Comparison of ENCODE assay signal across 8 cellular contexts in genomic region chr15:53197426-53197839, GRCh38.
A peak's percentile ranks its signal among the peaks of the same experiment; 100 is the strongest.
DNase-seq lines count a peak whose midpoint lies in the region; ATAC-seq and TF ChIP-seq lines count a peak whose summit lies in the region.

No MANE protein-coding gene starts in this region.

- peak; percentile 82 for ATAC-seq in HG02970 (IDR thresholded peaks at IDR 0.05; ENCODE audit: low FRiP score, unreplicated experiment)
- ATAC-seq in T-helper 17 cell: no peak

- H3K27ac Mint-ChIP-seq in activated CD4-positive, alpha-beta T cell treated with anti-CD3 and anti-CD28 coated beads, Interleukin-2, amount 10 ng/mL, durations not matched to agents 7 days and 5 days: no peak overlapping the region
- H3K27ac Mint-ChIP-seq in neural progenitor cell: no peak overlapping the region
- H3K27ac Mint-ChIP-seq in T-helper 17 cell: no peak overlapping the region

- H3K4me3 ChIP-seq in GM12875 (ENCODE audit: low read depth, low read length) (no peak overlapping the region), neural progenitor cell (peak overlapping the region; percentile 10)

- DNase-seq in NCI-H2171 (lab: John Stamatoyannopoulos, UW) (peak; percentile 47), fibroblast of peridontal ligament (ENCODE audit: extremely low read depth) (peak; percentile 2), neural progenitor cell (ENCODE audit: low spot score) (peak; percentile 92), T-helper 17 cell (no peak)
- DNase-seq in activated CD4-positive, alpha-beta T cell treated with anti-CD3 and anti-CD28 coated beads, Interleukin-2, amount 10 ng/mL, durations not matched to agents 7 days and 5 days: peak; percentile 46

- H3K79me2 ChIP-seq in neural progenitor cell (ENCODE audit: low read depth): no peaks in the 10 kb centered on the region

- H3K27me3 ChIP-seq in neural progenitor cell: peaks cover 20% of the 10 kb centered on the region

- H3K27ac ChIP-seq in 22Rv1 (no peak overlapping the region), neural progenitor cell (no peak overlapping the region)

- peaks cover under 1% of the 10 kb centered on the region for H3K9me3 Mint-ChIP-seq in activated CD4-positive, alpha-beta T cell treated with anti-CD3 and anti-CD28 coated beads, Interleukin-2, amount 10 ng/mL, durations not matched to agents 7 days and 5 days
- H3K9me3 Mint-ChIP-seq in neural progenitor cell: no peaks in the 10 kb centered on the region

- H3K4me2 ChIP-seq in neural progenitor cell: peak overlapping the region; percentile 72

- peaks cover 5% of the 10 kb centered on the region for H4K20me1 ChIP-seq in neural progenitor cell (ENCODE audit: low read depth)

- no peaks in the 10 kb centered on the region for H3K36me3 Mint-ChIP-seq in activated CD4-positive, alpha-beta T cell treated with anti-CD3 and anti-CD28 coated beads, Interleukin-2, amount 10 ng/mL, durations not matched to agents 7 days and 5 days (ENCODE audit: low read depth)
- H3K36me3 Mint-ChIP-seq in neural progenitor cell (no peaks in the 10 kb centered on the region), T-helper 17 cell (ENCODE audit: low read depth) (no peaks in the 10 kb centered on the region)

- POLR2A ChIA-PET in activated CD4-positive, alpha-beta T cell treated with anti-CD3 and anti-CD28 coated beads, Interleukin-2, amount 10 ng/mL, durations not matched to agents 7 days and 5 days (lab: Charles Lee): no interaction called here

- H3K36me3 ChIP-seq in neural progenitor cell: no peaks in the 10 kb centered on the region

- peaks cover 5% of the 10 kb centered on the region for H3F3A ChIP-seq in neural progenitor cell (ENCODE audit: low read depth)

- H3K27me3 Mint-ChIP-seq in activated CD4-positive, alpha-beta T cell treated with anti-CD3 and anti-CD28 coated beads, Interleukin-2, amount 10 ng/mL, durations not matched to agents 7 days and 5 days: peaks cover 5% of the 10 kb centered on the region
- H3K27me3 Mint-ChIP-seq in neural progenitor cell (ENCODE audit: insufficient read depth, low read depth) (peaks cover 13% of the 10 kb centered on the region), T-helper 17 cell (peaks cover 26% of the 10 kb centered on the region)

- H3K9me3 ChIP-seq in neural progenitor cell (ENCODE audit: low read depth) (no peaks in the 10 kb centered on the region), T-helper 17 cell (ENCODE audit: control insufficient read depth, low read length, poor library complexity, severe bottlenecking) (no peaks in the 10 kb centered on the region)

- CTCF ChIA-PET in activated CD4-positive, alpha-beta T cell treated with anti-CD3 and anti-CD28 coated beads, Interleukin-2, amount 10 ng/mL, durations not matched to agents 7 days and 5 days (lab: Charles Lee): no interaction called here

- no peak overlapping the region for H3K4me3 Mint-ChIP-seq in activated CD4-positive, alpha-beta T cell treated with anti-CD3 and anti-CD28 coated beads, Interleukin-2, amount 10 ng/mL, durations not matched to agents 7 days and 5 days
- H3K4me3 Mint-ChIP-seq in neural progenitor cell (peak overlapping the region; percentile 77), T-helper 17 cell (no peak overlapping the region)

- peaks cover 19% of the 10 kb centered on the region for H3K4me1 ChIP-seq in neural progenitor cell

- TF ChIP-seq CTCF in 22Rv1 (IDR thresholded peaks at IDR 0.05): peak; percentile 98
- peak; percentile 94 for TF ChIP-seq CTCF in GM12875 (IDR thresholded peaks at IDR 0.05; ENCODE audit: borderline replicate concordance, insufficient read depth, low read depth, low read length)
- TF ChIP-seq CTCF in neural progenitor cell (IDR thresholded peaks at IDR 0.05): peak; percentile 96

- peaks cover 4% of the 10 kb centered on the region for H3K4me1 Mint-ChIP-seq in activated CD4-positive, alpha-beta T cell treated with anti-CD3 and anti-CD28 coated beads, Interleukin-2, amount 10 ng/mL, durations not matched to agents 7 days and 5 days
- H3K4me1 Mint-ChIP-seq in neural progenitor cell (peaks cover 22% of the 10 kb centered on the region), T-helper 17 cell (no peaks in the 10 kb centered on the region)

- H3K9ac ChIP-seq in neural progenitor cell: no peak overlapping the region

- peak overlapping the region; percentile 33 for H2AFZ ChIP-seq in neural progenitor cell (replicated peaks)

Comparison
In these comparisons a context has a peak if more than half of its experiments do, and no peak if none do; other contexts are left out.
1. DNase-seq: peak in NCI-H2171 (single experiment), activated CD4-positive, alpha-beta T cell treated with anti-CD3 and anti-CD28 coated beads, Interleukin-2, amount 10 ng/mL, durations not matched to agents 7 days and 5 days (single experiment), fibroblast of peridontal ligament (single experiment) and neural progenitor cell (single experiment); none in T-helper 17 cell (0 of 3).
2. Peak in every context shown above with its lines, with median percentiles within 50 percentile points of each other: CTCF ChIP-seq.